19 cellular contexts compared by ENCODE assay signal in genomic region chr6:169536446-169537170, GRCh38.
DNase-seq lines count a peak whose midpoint lies in the region; ATAC-seq and TF ChIP-seq lines count a peak whose summit lies in the region.
"Had no signal": no experiment of that assay in that cellular context is flagged by ENCODE, and none has a peak within 500 bp of the region (broad histone marks: within the 10 kb centered on the region; RNA-seq: fewer than 3 reads in every experiment).

No MANE protein-coding gene starts in this region.

- TF ChIP-seq CTCF in RWPE2 (IDR thresholded peaks at IDR 0.05; ENCODE audit: poor library complexity, severe bottlenecking) (no peak), fibroblast of mammary gland (conservative IDR thresholded peaks at IDR 0.05; ENCODE audit: control insufficient read depth, insufficient read depth, low read depth, low read length) (no peak)

- H3K79me2 ChIP-seq in ACC112 (ENCODE audit: control insufficient read depth, insufficient read depth, low read length, unreplicated experiment): no peaks in the 10 kb centered on the region

- DNase-seq in HCEC 1CT: peak; percentile 57
- DNase-seq in RWPE2 (ENCODE audit: low spot score): no peak
- peak; percentile 83 for DNase-seq in fibroblast of mammary gland (ENCODE audit: low read depth)
- DNase-seq in left colon: no peak
- no peak for DNase-seq in CD4-positive, alpha-beta memory T cell
- DNase-seq: activated CD4-positive, alpha-beta memory T cell treated with anti-CD3 and anti-CD28 coated beads for 36 hours; activated T-cell treated with anti-CD3 and anti-CD28 coated beads, Interleukin-2, amount 50 U/mL, for 72 hours; GDM1; hippocampal formation; NCI-H1930; right cardiac atrium; stimulated activated CD4-positive, alpha-beta T cell treated with anti-CD3 and anti-CD28 coated beads, Interleukin-1b, Interleukin-23, amount 100 ng/mL, for 48 hours; T-helper 1 cell; WERI-Rb-1 had no signal

- peak overlapping the region; percentile 69 for H3K27ac ChIP-seq in ACC112 (ENCODE audit: low read depth, low read length)
- H3K27ac ChIP-seq in RWPE2 (ENCODE audit: poor library complexity, severe bottlenecking): no peak overlapping the region
- H3K27ac ChIP-seq in CD4-positive, alpha-beta memory T cell (ENCODE audit: low read depth, low read length): no peak overlapping the region
- H3K27ac ChIP-seq: coronary artery, WERI-Rb-1 had no signal

- intact Hi-C loops in left colon (cut with DNase I, micrococcal nuclease): no loop called here
- intact Hi-C loops in CD4-positive, alpha-beta memory T cell (cut with micrococcal nuclease): no loop called here

- CTCF ChIA-PET in CD4-positive, alpha-beta memory T cell (lab: Charles Lee; ENCODE audit: partially characterized antibody): no interaction called here

- no peak overlapping the region for H3K4me3 Mint-ChIP-seq in CD4-positive, alpha-beta memory T cell
- H3K4me3 Mint-ChIP-seq: activated CD4-positive, alpha-beta memory T cell treated with anti-CD3 and anti-CD28 coated beads for 36 hours; activated T-cell treated with anti-CD3 and anti-CD28 coated beads, Interleukin-2, amount 50 U/mL, for 72 hours had no signal

- H3K4me3 ChIP-seq in ACC112 (ENCODE audit: low read depth, low read length) (no peak overlapping the region), RWPE2 (ENCODE audit: severe bottlenecking) (no peak overlapping the region), fibroblast of mammary gland (ENCODE audit: control insufficient read depth, low read depth, low read length) (no peak overlapping the region)
- no peak overlapping the region for H3K4me3 ChIP-seq in CD4-positive, alpha-beta memory T cell (ENCODE audit: low read length in 2 of 2)
- H3K4me3 ChIP-seq: coronary artery had no signal

- H3K4me1 ChIP-seq in ACC112 (ENCODE audit: control insufficient read depth, insufficient read depth, low read length, unreplicated experiment) (peaks cover 28% of the 10 kb centered on the region), RWPE2 (ENCODE audit: insufficient read depth, poor library complexity, severe bottlenecking) (no peaks in the 10 kb centered on the region)
- H3K4me1 ChIP-seq in CD4-positive, alpha-beta memory T cell (ENCODE audit: insufficient read depth, low read length): no peaks in the 10 kb centered on the region

- H3K27ac Mint-ChIP-seq in CD4-positive, alpha-beta memory T cell: no peak overlapping the region
- H3K27ac Mint-ChIP-seq: activated CD4-positive, alpha-beta memory T cell treated with anti-CD3 and anti-CD28 coated beads for 36 hours; activated T-cell treated with anti-CD3 and anti-CD28 coated beads, Interleukin-2, amount 50 U/mL, for 72 hours had no signal

- no peaks in the 10 kb centered on the region for H3K9me3 ChIP-seq in RWPE2 (ENCODE audit: severe bottlenecking)
- H3K9me3 ChIP-seq in CD4-positive, alpha-beta memory T cell (ENCODE audit: control insufficient read depth in 1 of 2, low read length in 2 of 2): peaks cover 0 to 7% of the 10 kb centered on the region in 2 donors

- H3K27me3 ChIP-seq in ACC112 (ENCODE audit: insufficient read depth, low read length) (no peaks in the 10 kb centered on the region), RWPE2 (ENCODE audit: insufficient read depth, poor library complexity, severe bottlenecking) (no peaks in the 10 kb centered on the region)
- H3K27me3 ChIP-seq in CD4-positive, alpha-beta memory T cell (ENCODE audit: insufficient read depth, low read length): no peaks in the 10 kb centered on the region

- H3K27me3 Mint-ChIP-seq in CD4-positive, alpha-beta memory T cell: no peaks in the 10 kb centered on the region
- H3K27me3 Mint-ChIP-seq: activated CD4-positive, alpha-beta memory T cell treated with anti-CD3 and anti-CD28 coated beads for 36 hours had no signal

- peaks cover 7 to 47% (median 22%) of the 10 kb centered on the region in 8 donors for H3K9me3 Mint-ChIP-seq in CD4-positive, alpha-beta memory T cell

- POLR2A ChIA-PET in CD4-positive, alpha-beta memory T cell (lab: Charles Lee; ENCODE audit: partially characterized antibody): no interaction called here

- H3K36me3 ChIP-seq in ACC112 (ENCODE audit: insufficient read depth, low read length) (no peaks in the 10 kb centered on the region), RWPE2 (ENCODE audit: low read depth) (no peaks in the 10 kb centered on the region)
- H3K36me3 ChIP-seq in CD4-positive, alpha-beta memory T cell (ENCODE audit: insufficient read depth, low read length): no peaks in the 10 kb centered on the region
- H3K36me3 ChIP-seq: WERI-Rb-1 had no signal

- peaks cover 19 to 39% of the 10 kb centered on the region in 2 donors for H3K36me3 Mint-ChIP-seq in CD4-positive, alpha-beta memory T cell

- peak; percentile 40; the same call in 2 of the 3 replicates for ATAC-seq in RWPE2 (ENCODE audit: low read depth)
- no peak for ATAC-seq in left colon
- no peak for ATAC-seq in HG03175 (IDR thresholded peaks at IDR 0.05; ENCODE audit: unreplicated experiment)
- no peak for ATAC-seq in HG02588 (IDR thresholded peaks at IDR 0.05; ENCODE audit: unreplicated experiment)
- ATAC-seq: activated T-cell treated with anti-CD3 and anti-CD28 coated beads, Interleukin-2, amount 50 U/mL, for 72 hours; right cardiac atrium; Right ventricle myocardium inferior had no signal

- no peaks in the 10 kb centered on the region for H3K4me1 Mint-ChIP-seq in CD4-positive, alpha-beta memory T cell

- no peak overlapping the region for H2AFZ ChIP-seq in ACC112 (ENCODE audit: low read length, unreplicated experiment)

Comparison
In these comparisons a context has a peak if more than half of its experiments do, and no peak if none do; other contexts are left out.
1. DNase-seq: peak in HCEC 1CT (single experiment) and fibroblast of mammary gland (single experiment); none in RWPE2 (single experiment), left colon (0 of 2) and CD4-positive, alpha-beta memory T cell (0 of 5).